In genomic region chr3:190077646-190078045, GRCh38 we compare ENCODE assay signal across 16 cellular contexts. TPM values are rescaled to one million over a fixed set of nuclear protein-coding genes. Genes with fewer than 3 reads are reported as not detected.
DNase-seq lines count a peak whose midpoint lies in the region; ATAC-seq and TF ChIP-seq lines count a peak whose summit lies in the region.
"Had no signal": no experiment of that assay in that cellular context is flagged by ENCODE, and none has a peak within 500 bp of the region (broad histone marks: within the 10 kb centered on the region; RNA-seq: fewer than 3 reads in every experiment).

No MANE protein-coding gene starts in this region.

- H3K36me3 Mint-ChIP-seq in mesothelial cell of epicardium: no peaks in the 10 kb centered on the region
- H3K36me3 Mint-ChIP-seq in type B pancreatic cell: no peaks in the 10 kb centered on the region
- H3K36me3 Mint-ChIP-seq: activated naive CD8-positive, alpha-beta T cell treated with anti-CD3 and anti-CD28 coated beads for 36 hours had no signal

- H3K27me3 ChIP-seq in PC-3 (ENCODE audit: low read length): no peaks in the 10 kb centered on the region

- H3K27me3 Mint-ChIP-seq in mesothelial cell of epicardium (ENCODE audit: low read depth) (no peaks in the 10 kb centered on the region), type B pancreatic cell (no peaks in the 10 kb centered on the region)

- no peak for DNase-seq in PC-3
- no peak for DNase-seq in coronary artery (ENCODE audit: low spot score)
- DNase-seq in mesothelial cell of epicardium (ENCODE audit: low spot score in 2 of 2, unreplicated experiment in 2 of 2): no peak
- no peak for DNase-seq in type B pancreatic cell (ENCODE audit: extremely low spot score, unreplicated experiment)
- DNase-seq in activated CD4-positive, alpha-beta T cell treated with anti-CD3 and anti-CD28 coated beads for 1 hour: no peak
- no peak for DNase-seq in NK-92 (lab: John Stamatoyannopoulos, UW; ENCODE audit: unreplicated experiment)
- DNase-seq: activated CD4-positive, alpha-beta T cell treated with anti-CD3 and anti-CD28 coated beads, Interleukin-2, amount 50 U/mL, for 4 hours; activated naive CD8-positive, alpha-beta T cell treated with anti-CD3 and anti-CD28 coated beads for 36 hours; activated T-cell treated with anti-CD3 and anti-CD28 coated beads, Interleukin-2, amount 50 U/mL, for 24 hours; NCI-H1930; NCI-H510A treated with DMSO at 0.1 percent for 48 hours had no signal

- peak overlapping the region; percentile 68 for H3K27ac ChIP-seq in PC-3 (ENCODE audit: low read length)
- H3K27ac ChIP-seq in coronary artery: peak overlapping the region; percentile 54 to 75
- H3K27ac ChIP-seq: parathyroid adenoma had no signal

- no peaks in the 10 kb centered on the region for H3K9me2 ChIP-seq in PC-3 (replicated peaks; ENCODE audit: low read length)

- TF ChIP-seq CTCF in PC-3 (conservative IDR thresholded peaks at IDR 0.05; ENCODE audit: low read depth, low read length) (no peak), coronary artery (IDR thresholded peaks at IDR 0.05) (no peak), mesothelial cell of epicardium (IDR thresholded peaks at IDR 0.05; ENCODE audit: unreplicated experiment) (no peak), type B pancreatic cell (conservative IDR thresholded peaks at IDR 0.05) (no peak)

- no peaks in the 10 kb centered on the region for H3K9me3 ChIP-seq in PC-3 (ENCODE audit: low read length)

- no peaks in the 10 kb centered on the region for H3K79me2 ChIP-seq in PC-3 (ENCODE audit: low read length)
- H3K79me2 ChIP-seq: parathyroid adenoma had no signal

- H4K20me1 ChIP-seq in PC-3 (ENCODE audit: low read length): no peaks in the 10 kb centered on the region

- H3K4me3 ChIP-seq in PC-3 (ENCODE audit: low read length) (no peak overlapping the region), coronary artery (no peak overlapping the region)

- no TSS peak for BruUV-seq in PC-3 (replicated peaks; lab: Mats Ljungman, UMichigan)

- H3K27ac Mint-ChIP-seq in mesothelial cell of epicardium (peak overlapping the region; percentile 88), type B pancreatic cell (peak overlapping the region; percentile 77)
- H3K27ac Mint-ChIP-seq: activated naive CD8-positive, alpha-beta T cell treated with anti-CD3 and anti-CD28 coated beads for 36 hours; activated T-cell treated with anti-CD3 and anti-CD28 coated beads, Interleukin-2, amount 50 U/mL, for 24 hours; stimulated activated naive CD8-positive, alpha-beta T cell treated with anti-CD3 and anti-CD28 coated beads, Interleukin-15, Interleukin-2, amounts not matched to agents 100 ng/mL and 50 ng/mL, for 24 hours had no signal

- H3K4me2 ChIP-seq in PC-3 (ENCODE audit: low read length): 0 out of 2 replicates have a peak overlapping the region, but pooled peaks have one; percentile 56

- H3K9me3 Mint-ChIP-seq in mesothelial cell of epicardium (no peaks in the 10 kb centered on the region), type B pancreatic cell (no peaks in the 10 kb centered on the region)
- H3K9me3 Mint-ChIP-seq: activated naive CD8-positive, alpha-beta T cell treated with anti-CD3 and anti-CD28 coated beads for 36 hours; activated T-cell treated with anti-CD3 and anti-CD28 coated beads, Interleukin-2, amount 50 U/mL, for 24 hours; central memory CD8-positive, alpha-beta T cell had no signal

- ATAC-seq in PC-3 (no peak), GM18861 (IDR thresholded peaks at IDR 0.05; ENCODE audit: unreplicated experiment) (no peak)

- H3K36me3 ChIP-seq in PC-3 (ENCODE audit: low read depth, low read length): no peaks in the 10 kb centered on the region

- H3K4me3 Mint-ChIP-seq in mesothelial cell of epicardium (no peak overlapping the region), type B pancreatic cell (no peak overlapping the region)
- H3K4me3 Mint-ChIP-seq: activated naive CD8-positive, alpha-beta T cell treated with anti-CD3 and anti-CD28 coated beads for 36 hours; activated T-cell treated with anti-CD3 and anti-CD28 coated beads, Interleukin-2, amount 50 U/mL, for 24 hours; central memory CD8-positive, alpha-beta T cell; stimulated activated naive CD8-positive, alpha-beta T cell treated with anti-CD3 and anti-CD28 coated beads, Interleukin-15, Interleukin-2, amounts not matched to agents 100 ng/mL and 50 ng/mL, for 24 hours had no signal

- H3K4me1 Mint-ChIP-seq in mesothelial cell of epicardium (peaks cover 39% of the 10 kb centered on the region), type B pancreatic cell (ENCODE audit: unreplicated experiment) (peaks cover 29% of the 10 kb centered on the region)
- H3K4me1 Mint-ChIP-seq: activated naive CD8-positive, alpha-beta T cell treated with anti-CD3 and anti-CD28 coated beads for 36 hours; central memory CD8-positive, alpha-beta T cell had no signal

- intact Hi-C loops in PC-3 (cut with micrococcal nuclease): loop anchor here (1.0 to 2.0 kb wide), 2 partner anchors 61 to 110 kb away; no protein-coding TSS in a partner anchor

- peak overlapping the region; percentile 18; the same call in 1 of the 2 replicates for H2AFZ ChIP-seq in PC-3 (ENCODE audit: low read length)
- H2AFZ ChIP-seq: parathyroid adenoma had no signal

- peaks cover 24% of the 10 kb centered on the region for H3K4me1 ChIP-seq in PC-3 (ENCODE audit: insufficient read depth, low read length)
- H3K4me1 ChIP-seq: parathyroid adenoma had no signal

- CTCF ChIA-PET in PC-3 (lab: Charles Lee): interaction anchor here (0.6 kb wide), 1 partner anchor 61 kb away, joined by 3 read pairs; no protein-coding TSS in a partner anchor

- no peak overlapping the region for H3K9ac ChIP-seq in PC-3 (ENCODE audit: low read length)
- H3K9ac ChIP-seq: parathyroid adenoma had no signal

- POLR2A ChIA-PET in PC-3 (lab: Charles Lee; ENCODE audit: unreplicated experiment): no interaction called here

- H3F3A ChIP-seq in PC-3 (ENCODE audit: low read length, unreplicated experiment): peaks cover 12% of the 10 kb centered on the region

RNA-seq across cellular contexts. Expression of gene P3H2, which starts 43.1 kb away (rescaled TPM):
- total RNA-seq in PC-3 (2014; rRNA removed) (4.5 and 11.4 TPM in 2 replicates), mesothelial cell of epicardium (14.8 to 17.2 TPM (median 15.8 TPM) in 3 replicates), type B pancreatic cell (ENCODE audit: low replicate concordance) (8.2 and 23.5 TPM in 2 replicates)
- total RNA-seq: activated naive CD8-positive, alpha-beta T cell treated with anti-CD3 and anti-CD28 coated beads for 36 hours; OCI-LY7 had no signal
